ENCODE assay signal across 1 cellular context in genomic region chr5:32767948-32768427, GRCh38.
TF ChIP-seq lines count a peak whose summit lies in the region.

No MANE protein-coding gene starts in this region.

TF ChIP-seq in H1, 55 proteins besides CTCF, POLR2A, EP300 and RAD21:
- TF ChIP-seq HDAC6 (IDR thresholded peaks at IDR 0.05; ENCODE audit: low read depth, low read length) (no peak), CTBP2 (IDR thresholded peaks at IDR 0.05; ENCODE audit: borderline replicate concordance, insufficient read depth, insufficient read length, low read length) (no peak), SIX5 (IDR thresholded peaks at IDR 0.05; ENCODE audit: low read depth, low read length) (no peak), HDAC2 (IDR thresholded peaks at IDR 0.05; ENCODE audit: borderline replicate concordance in 1 of 2, low read depth in 2 of 2, low read length in 2 of 2) (no peak), SP1 (IDR thresholded peaks at IDR 0.05; ENCODE audit: low read depth, low read length) (no peak), TBP (IDR thresholded peaks at IDR 0.05; ENCODE audit: low read depth, low read length) (no peak), CBX5 (IDR thresholded peaks at IDR 0.05; ENCODE audit: low read depth, low read length) (no peak), KDM4A (IDR thresholded peaks at IDR 0.05; ENCODE audit: low read depth, low read length, severe bottlenecking) (no peak), PHF8 (conservative IDR thresholded peaks at IDR 0.05; ENCODE audit: low read depth, low read length) (no peak), NANOG (IDR thresholded peaks at IDR 0.05; ENCODE audit: insufficient read depth, low read depth, low read length, poor library complexity, severe bottlenecking) (no peak)
- TF ChIP-seq, protein P1, sequence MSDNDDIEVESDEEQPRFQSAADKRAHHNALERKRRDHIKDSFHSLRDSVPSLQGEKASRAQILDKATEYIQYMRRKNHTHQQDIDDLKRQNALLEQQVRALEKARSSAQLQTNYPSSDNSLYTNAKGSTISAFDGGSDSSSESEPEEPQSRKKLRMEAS (IDR thresholded peaks at IDR 0.05): no peak
